In the genomic region with DNA sequence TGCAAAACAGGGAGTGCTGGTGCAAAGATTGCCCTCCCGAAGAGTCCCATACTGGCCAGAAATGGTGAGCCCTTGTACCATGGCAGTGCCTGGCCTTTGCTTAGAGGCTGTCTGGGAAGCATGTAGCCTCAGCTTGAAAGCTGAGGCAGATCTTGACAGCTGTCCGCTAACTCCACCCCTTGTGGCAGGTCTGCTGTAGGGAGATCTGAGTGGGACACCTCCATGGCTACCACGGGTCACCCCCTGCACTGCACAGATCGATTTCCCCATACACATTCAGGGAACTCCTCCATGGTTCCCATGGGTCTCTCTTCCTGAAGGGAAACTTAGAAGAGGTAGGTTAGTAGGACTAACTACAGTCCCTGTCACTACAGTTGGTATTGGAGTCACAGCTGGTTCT, we compare ENCODE assay signal across 21 cellular contexts.
"Had no signal": no experiment of that assay in that cellular context is flagged by ENCODE, and none has a peak within 500 bp of the region (broad histone marks: within the 10 kb centered on the region; RNA-seq: fewer than 3 reads in every experiment).

No MANE protein-coding gene starts in this region.

- H3K9me3 ChIP-seq: SJSA1 had no signal

- FAIRE-seq: RCC 7860 had no signal

- H3K27me3 ChIP-seq: SJSA1 had no signal

- H3K4me1 ChIP-seq: SJSA1 had no signal

- H3K36me3 ChIP-seq: SJSA1 had no signal

- H3K4me3 ChIP-seq: SJSA1, SK-N-MC had no signal

- DNase-seq: Karpas-422, KG1, MM.1S, NCI-H1092 treated with DMSO at 0.1 percent for 48 hours, NCI-H1436, NCI-H187, NCI-H2029, NCI-H2081 treated with DMSO at 0.1 percent for 48 hours, NCI-H2171, NCI-H226, NCI-H446, NCI-H510A, NCI-H524 treated with DMSO at 0.1 percent for 48 hours, NCI-H69, NCI-H774, Right ventricle myocardium superior, RPMI8226, SIG-M5 had no signal

- H3K27ac ChIP-seq: SJSA1, SK-N-MC had no signal
